Comparison of ENCODE assay signal across 1 cellular context in genomic region chr6:44123544-44123943, GRCh38.
TF ChIP-seq lines count a peak whose summit lies in the region.

No MANE protein-coding gene starts in this region.

TF ChIP-seq in WTC11, 78 proteins besides CTCF, POLR2A, EP300 and RAD21 (continued from another document):
- no peak for TF ChIP-seq FOXP4 (CRISPR knock-in tag; IDR thresholded peaks at IDR 0.05)
- TF ChIP-seq SMAD4 (CRISPR knock-in tag; IDR thresholded peaks at IDR 0.05) = no peak
